ENCODE assay signal across 1 cellular context in genomic region chr17:38918129-38918913, GRCh38.
TF ChIP-seq lines count a peak whose summit lies in the region.

No MANE protein-coding gene starts in this region.

TF ChIP-seq in GM23338, 12 proteins besides CTCF, POLR2A, EP300 and RAD21:
- TF ChIP-seq REST (IDR thresholded peaks at IDR 0.05; ENCODE audit: unreplicated experiment): no peak
- TF ChIP-seq JUNB (IDR thresholded peaks at IDR 0.05; ENCODE audit: unreplicated experiment): no peak
- no peak for TF ChIP-seq ZNF331 (CRISPR knock-in tag; IDR thresholded peaks at IDR 0.05; ENCODE audit: low read depth)
- TF ChIP-seq EZH2 (IDR thresholded peaks at IDR 0.05; ENCODE audit: low read depth, unreplicated experiment): no peak
- no peak for TF ChIP-seq ZNF462 (CRISPR knock-in tag; IDR thresholded peaks at IDR 0.05)
- no peak for TF ChIP-seq STAT1 (IDR thresholded peaks at IDR 0.05; ENCODE audit: unreplicated experiment)
- no peak for TF ChIP-seq ETS1 (IDR thresholded peaks at IDR 0.05)
- TF ChIP-seq EZH2phosphoT487 (IDR thresholded peaks at IDR 0.05; ENCODE audit: unreplicated experiment): no peak
- no peak for TF ChIP-seq POLR2AphosphoS5 (IDR thresholded peaks at IDR 0.05; ENCODE audit: low read depth)
- no peak for TF ChIP-seq NANOG (IDR thresholded peaks at IDR 0.05; ENCODE audit: borderline replicate concordance)
- no peak for TF ChIP-seq CREB1 (CRISPR knock-in tag; IDR thresholded peaks at IDR 0.05; ENCODE audit: low read depth)
- no peak for TF ChIP-seq ZNF114 (CRISPR knock-in tag; IDR thresholded peaks at IDR 0.05)
